11 cellular contexts compared by ENCODE assay signal in the genomic region with DNA sequence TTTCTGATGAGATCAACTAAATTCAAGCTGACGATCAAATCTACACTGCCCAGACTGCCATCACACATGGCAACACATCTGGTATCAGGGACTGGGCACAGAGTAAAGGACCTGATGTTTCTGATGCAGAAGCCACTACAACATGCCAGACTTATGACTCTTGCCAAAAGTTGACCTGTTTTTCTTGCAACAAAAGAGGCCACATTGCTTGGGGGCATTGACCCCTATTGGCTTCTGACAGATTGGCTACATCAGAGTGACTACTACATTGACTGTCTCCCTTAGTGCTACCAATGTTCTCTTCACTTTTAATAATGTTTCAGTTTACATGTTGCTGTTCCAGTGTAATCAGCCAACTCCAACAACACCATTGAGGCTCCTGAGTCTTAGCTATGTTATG. TPM values are rescaled to one million over a fixed set of nuclear protein-coding genes. Genes with fewer than 3 reads are reported as not detected.
"Had no signal": no experiment of that assay in that cellular context is flagged by ENCODE, and none has a peak within 500 bp of the region (broad histone marks: within the 10 kb centered on the region; RNA-seq: fewer than 3 reads in every experiment).

No MANE protein-coding gene starts in this region.

- DNase-seq: GM23248, GOT3, H7, HFFc6, KBM-7 had no signal

- H3K27ac ChIP-seq: GM23248, KMS-11 had no signal

- H3K4me3 ChIP-seq: GM23248, HAP-1 had no signal

- H2AFZ ChIP-seq: GM23248 had no signal

- H3K4me1 ChIP-seq: HAP-1 had no signal

- H3K9me3 ChIP-seq: HAP-1 had no signal

- H3K36me3 ChIP-seq: HAP-1 had no signal

- ATAC-seq: HCT116, HepG2 had no signal

- H3K4me2 ChIP-seq: KMS-11 had no signal

- H3K9ac ChIP-seq: GM23248, KMS-11 had no signal

RNA-seq across cellular contexts. Expression of a gene that starts 15.3 kb away (rescaled TPM):
- total RNA-seq: HepG2, HT-29 had no signal
- polyA plus RNA-seq: HepG2, IgD-negative memory B cell had no signal

RNA-seq across cellular contexts. Expression of a gene that starts 46.8 kb away (rescaled TPM):
- total RNA-seq: HepG2, HT-29 had no signal
- polyA plus RNA-seq: IgD-negative memory B cell had no signal

RNA-seq across cellular contexts. Expression of a gene that starts 56.6 kb away (rescaled TPM):
- total RNA-seq: HT-29 had no signal
